22 cellular contexts compared by ENCODE assay signal in the genomic region with DNA sequence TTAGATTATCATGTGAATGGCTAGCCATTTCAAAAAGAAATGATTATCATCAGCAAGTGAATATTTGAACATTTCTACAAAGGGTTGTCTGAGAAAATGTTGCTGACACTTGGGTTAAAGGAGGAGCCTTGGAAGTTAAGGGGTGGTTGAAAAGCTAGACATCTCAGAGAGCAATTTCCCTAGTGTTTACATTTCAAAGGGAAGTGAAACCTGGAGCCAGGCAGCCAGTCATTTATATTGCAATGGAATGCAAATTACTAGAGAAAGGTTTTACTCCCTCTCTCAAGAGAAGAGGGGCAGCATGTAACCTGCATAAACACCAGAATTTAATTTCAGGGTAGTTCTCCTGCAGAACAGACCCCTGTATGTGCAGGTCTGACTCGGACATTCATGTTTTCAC.
DNase-seq lines count a peak whose midpoint lies in the region; ATAC-seq and TF ChIP-seq lines count a peak whose summit lies in the region.
"Had no signal": no experiment of that assay in that cellular context is flagged by ENCODE, and none has a peak within 500 bp of the region (broad histone marks: within the 10 kb centered on the region; RNA-seq: fewer than 3 reads in every experiment).

No MANE protein-coding gene starts in this region.

- H3K27ac ChIP-seq in OCI-LY7 (ENCODE audit: low read depth, low read length, poor library complexity, severe bottlenecking) = no peak overlapping the region
- H3K27ac ChIP-seq in PC-3 (ENCODE audit: low read length) = no peak overlapping the region
- H3K27ac ChIP-seq: gastroesophageal sphincter, stomach had no signal

- no peak for ATAC-seq in PC-3
- ATAC-seq: activated T-helper 17 cell treated with anti-CD3 and anti-CD28 coated beads, Interleukin-2, amount 50 U/mL, for 72 hours; gastroesophageal sphincter; natural killer cell; Panc1 had no signal

- POLR2A ChIA-PET in OCI-LY7 (lab: Charles Lee) = interaction anchor here (0.5 kb wide), 1 partner anchor 176 kb away, joined by 6 read pairs; no protein-coding TSS in a partner anchor
- POLR2A ChIA-PET in PC-3 (lab: Charles Lee; ENCODE audit: unreplicated experiment) = no interaction called here

- H2AFZ ChIP-seq in OCI-LY7 (ENCODE audit: low read length) = no peak overlapping the region
- no peak overlapping the region for H2AFZ ChIP-seq in PC-3 (ENCODE audit: low read length)

- no peaks in the 10 kb centered on the region for H3K27me3 ChIP-seq in PC-3 (ENCODE audit: low read length)
- H3K27me3 ChIP-seq: gastroesophageal sphincter, MG63, stomach had no signal

- H4K20me1 ChIP-seq in OCI-LY7 (ENCODE audit: insufficient read depth, low read length) (no peaks in the 10 kb centered on the region), PC-3 (ENCODE audit: low read length) (no peaks in the 10 kb centered on the region)

- DNase-seq in ELF-1 (ENCODE audit: low read depth, low spot score) = peak; percentile 12
- DNase-seq in HuH-7 (ENCODE audit: low spot score) = peak; percentile 8
- DNase-seq in OCI-LY7 (ENCODE audit: low spot score) = no peak
- DNase-seq in iPS-NIHi11 (ENCODE audit: low spot score) = peak; percentile 33
- no peak for DNase-seq in retina
- no peak for DNase-seq in GM19240 (ENCODE audit: insufficient read length, low spot score)
- DNase-seq in PC-3 = no peak
- no peak for DNase-seq in GOT3 (lab: John Stamatoyannopoulos, UW)
- DNase-seq: activated CD4-positive, alpha-beta T cell treated with anti-CD3 and anti-CD28 coated beads for 1 hour; activated naive CD8-positive, alpha-beta T cell treated with anti-CD3 and anti-CD28 coated beads, Interleukin-2, amount 10 ng/mL, durations not matched to agents 7 days and 5 days; CD8-positive, alpha-beta memory T cell; erythroblast; MG63; natural killer cell; NCI-H2081; NCI-H510A treated with DMSO at 0.1 percent for 48 hours; SK-N-SH; stimulated activated CD4-positive, alpha-beta T cell treated with anti-CD3 and anti-CD28 coated beads, Interleukin-2, amount 100 ng/mL, for 48 hours; stomach had no signal

- peaks cover 5% of the 10 kb centered on the region for H3K4me1 ChIP-seq in OCI-LY7 (ENCODE audit: insufficient read depth, low read length, poor library complexity, severe bottlenecking)
- no peaks in the 10 kb centered on the region for H3K4me1 ChIP-seq in PC-3 (ENCODE audit: insufficient read depth, low read length)
- H3K4me1 ChIP-seq: stomach had no signal

- no peaks in the 10 kb centered on the region for H3K36me3 ChIP-seq in OCI-LY7 (ENCODE audit: insufficient read depth, low read length)
- no peaks in the 10 kb centered on the region for H3K36me3 ChIP-seq in PC-3 (ENCODE audit: low read depth, low read length)
- H3K36me3 ChIP-seq: gastroesophageal sphincter, MG63, stomach had no signal

- H3K79me2 ChIP-seq in OCI-LY7 (ENCODE audit: insufficient read depth, low read depth, low read length) (no peaks in the 10 kb centered on the region), PC-3 (ENCODE audit: low read length) (no peaks in the 10 kb centered on the region)

- no peak for TF ChIP-seq CTCF in OCI-LY7 (conservative IDR thresholded peaks at IDR 0.05; ENCODE audit: low read length)
- no peak for TF ChIP-seq CTCF in PC-3 (conservative IDR thresholded peaks at IDR 0.05; ENCODE audit: low read depth, low read length)

- intact Hi-C loops in OCI-LY7 (cut with micrococcal nuclease; ENCODE audit: unreplicated experiment) = no loop called here
- intact Hi-C loops in PC-3 (cut with micrococcal nuclease) = no loop called here

- CTCF ChIA-PET in OCI-LY7 (lab: Charles Lee; ENCODE audit: unreplicated experiment) (no interaction called here), PC-3 (lab: Charles Lee) (no interaction called here)

- no peaks in the 10 kb centered on the region for H3K9me2 ChIP-seq in OCI-LY7 (ENCODE audit: insufficient read depth, low read length)
- no peaks in the 10 kb centered on the region for H3K9me2 ChIP-seq in PC-3 (replicated peaks; ENCODE audit: low read length)
- H3K9me2 ChIP-seq: SK-N-SH had no signal

- no peak overlapping the region for H3K9ac ChIP-seq in PC-3 (ENCODE audit: low read length)
- H3K9ac ChIP-seq: SK-N-SH had no signal

- H3K4me2 ChIP-seq in OCI-LY7 (ENCODE audit: low read length) (peak overlapping the region; percentile 20), PC-3 (ENCODE audit: low read length) (no peak overlapping the region)
- H3K4me2 ChIP-seq: SK-N-SH had no signal

- H3K9me3 ChIP-seq in OCI-LY7 (ENCODE audit: low read length) = peaks cover 6% of the 10 kb centered on the region; the same call in 1 of the 2 replicates
- H3K9me3 ChIP-seq in PC-3 (ENCODE audit: low read length) = no peaks in the 10 kb centered on the region
- H3K9me3 ChIP-seq: gastroesophageal sphincter, MG63, SK-N-SH had no signal

- H3F3A ChIP-seq in PC-3 (ENCODE audit: low read length, unreplicated experiment) = no peaks in the 10 kb centered on the region

- BruUV-seq in OCI-LY7 (replicated peaks; lab: Mats Ljungman, UMichigan) = no TSS peak
- no TSS peak for BruUV-seq in PC-3 (replicated peaks; lab: Mats Ljungman, UMichigan)

- H3K4me3 ChIP-seq in OCI-LY7 (ENCODE audit: low read depth, low read length, poor library complexity, severe bottlenecking) (no peak overlapping the region), PC-3 (ENCODE audit: low read length) (no peak overlapping the region)
- H3K4me3 ChIP-seq: gastroesophageal sphincter, MG63, stomach had no signal

Comparison
In these comparisons a context has a peak if more than half of its experiments do, and no peak if none do; other contexts are left out.
1. DNase-seq: peak in ELF-1 (single experiment), HuH-7 (single experiment) and iPS-NIHi11 (single experiment); none in OCI-LY7 (single experiment), retina (single experiment), GM19240 (single experiment), PC-3 (single experiment) and GOT3 (single experiment).